In the genomic region with DNA sequence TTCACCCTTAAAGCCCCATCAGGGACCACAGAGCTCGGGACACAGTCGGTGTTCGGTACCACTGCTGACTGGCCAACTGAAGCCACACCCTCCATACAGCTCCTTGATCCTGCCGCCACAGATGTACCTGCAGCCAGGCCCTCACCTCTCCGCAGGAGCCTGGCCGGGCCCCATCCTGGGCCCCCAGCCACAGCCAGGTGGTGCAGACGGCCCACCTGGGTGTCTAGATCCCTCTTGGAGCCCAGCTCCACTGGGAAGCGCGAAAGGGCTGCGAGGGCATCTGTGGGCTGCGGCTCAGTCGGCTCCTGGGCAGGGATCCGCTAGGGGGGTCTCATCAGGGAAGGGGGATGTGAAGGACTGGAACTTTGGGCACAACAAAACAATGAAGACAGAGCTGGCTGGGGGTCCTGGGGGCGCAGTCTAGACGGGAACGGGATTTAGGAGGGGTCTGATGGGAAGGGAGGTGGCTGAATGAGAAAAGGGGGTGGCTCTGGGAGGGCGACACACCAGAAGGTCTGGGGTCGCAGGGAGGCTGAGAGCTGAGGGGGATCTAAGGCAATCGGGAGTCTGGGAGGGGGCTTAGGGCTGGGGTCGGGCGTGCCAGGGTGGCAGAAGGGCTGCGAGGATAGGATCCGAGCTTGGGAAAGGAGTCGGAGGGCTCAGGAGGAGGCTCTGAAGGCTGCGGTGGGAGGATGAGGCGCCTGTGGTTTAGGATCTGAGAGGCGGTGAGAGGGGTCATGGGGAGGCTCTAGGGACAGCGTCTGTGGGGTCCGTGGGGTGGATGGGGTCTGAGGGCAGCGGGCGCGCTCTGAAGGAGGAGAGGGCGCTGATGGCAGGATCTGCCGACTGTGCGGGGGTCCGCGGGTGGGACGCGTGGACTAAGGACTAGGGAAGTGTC, we compare ENCODE assay signal across 25 cellular contexts. TPM values are rescaled to one million over a fixed set of nuclear protein-coding genes. Genes with fewer than 3 reads are reported as not detected.
DNase-seq lines count a peak whose midpoint lies in the region; ATAC-seq, FAIRE-seq and TF ChIP-seq lines count a peak whose summit lies in the region.
"Had no signal": no experiment of that assay in that cellular context is flagged by ENCODE, and none has a peak within 500 bp of the region (broad histone marks: within the 10 kb centered on the region; RNA-seq: fewer than 3 reads in every experiment).

No MANE protein-coding gene starts in this region.

- no peaks in the 10 kb centered on the region for H3K9me3 Mint-ChIP-seq in glutamatergic neuron (ENCODE audit: unreplicated experiment)
- H3K9me3 Mint-ChIP-seq: central memory CD8-positive, alpha-beta T cell; effector memory CD8-positive, alpha-beta T cell; naive thymus-derived CD8-positive, alpha-beta T cell had no signal

- peak overlapping the region; percentile 8 for H3K14ac ChIP-seq in neuronal stem cell (ENCODE audit: low read length)

- H2BK120ac ChIP-seq in neuronal stem cell (ENCODE audit: low read depth, low read length) = no peak overlapping the region

- peak overlapping the region; percentile 89 for H2BK15ac ChIP-seq in neuronal stem cell (ENCODE audit: low read length)

- H3K4me3 Mint-ChIP-seq in glutamatergic neuron (ENCODE audit: unreplicated experiment) = peak overlapping the region; percentile 14
- H3K4me3 Mint-ChIP-seq: central memory CD8-positive, alpha-beta T cell had no signal

- H3K9ac ChIP-seq in neuronal stem cell (ENCODE audit: low read depth, low read length, poor library complexity) = peak overlapping the region; percentile 84

- H2AK5ac ChIP-seq in neuronal stem cell (ENCODE audit: low read depth, low read length) = peak overlapping the region; percentile 96

- H3K27me3 Mint-ChIP-seq in glutamatergic neuron (ENCODE audit: unreplicated experiment) = peaks cover 16% of the 10 kb centered on the region

- H2BK12ac ChIP-seq in neuronal stem cell (ENCODE audit: low read length) = peak overlapping the region; percentile 58

- no peak overlapping the region for H4K91ac ChIP-seq in neuronal stem cell (ENCODE audit: low read depth, low read length, poor library complexity)

- no peak overlapping the region for H4K8ac ChIP-seq in neuronal stem cell (ENCODE audit: low read depth, low read length)

- H3K36me3 ChIP-seq in neuronal stem cell (replicated peaks in 1 of 2; ENCODE audit: control insufficient read depth in 2 of 2, insufficient read depth in 2 of 2, low read length in 2 of 2) (no peaks in the 10 kb centered on the region), BE2C (no peaks in the 10 kb centered on the region)
- H3K36me3 ChIP-seq: heart left ventricle, spleen had no signal

- ATAC-seq in HG03280 (IDR thresholded peaks at IDR 0.05; ENCODE audit: unreplicated experiment) (no peak), HG03039 (IDR thresholded peaks at IDR 0.05; ENCODE audit: unreplicated experiment) (no peak)
- ATAC-seq: effector memory CD8-positive, alpha-beta T cell; naive thymus-derived CD8-positive, alpha-beta T cell; SK-N-SH treated with all-trans-retinoic acid at 6 μM for 48 hours had no signal

- H3K27me3 ChIP-seq in neuronal stem cell (ENCODE audit: control insufficient read depth in 3 of 3, insufficient read depth in 3 of 3, low read depth in 1 of 3, low read length in 3 of 3) = peaks cover 9 to 48% (median 22%) of the 10 kb centered on the region in 3 experiments
- no peaks in the 10 kb centered on the region for H3K27me3 ChIP-seq in BE2C

- no peak overlapping the region for H3K27ac ChIP-seq in neuronal stem cell (replicated peaks; ENCODE audit: low read length)
- H3K27ac ChIP-seq: heart left ventricle, HL-60, spleen had no signal

- H3K9me3 ChIP-seq in neuronal stem cell (replicated peaks in 1 of 2; ENCODE audit: control insufficient read depth in 2 of 2, insufficient read depth in 1 of 2, low read depth in 1 of 2, low read length in 2 of 2) (no peaks in the 10 kb centered on the region), BE2C (no peaks in the 10 kb centered on the region)

- peak; percentile 36 for FAIRE-seq in HTR-8/SVneo (lab: Jason Lieb, UNC)

- H3K27ac Mint-ChIP-seq in glutamatergic neuron (ENCODE audit: unreplicated experiment) = no peak overlapping the region
- H3K27ac Mint-ChIP-seq: effector memory CD8-positive, alpha-beta T cell; naive thymus-derived CD8-positive, alpha-beta T cell had no signal

- peak overlapping the region; percentile 82 for H2AFZ ChIP-seq in neuronal stem cell (ENCODE audit: low read length)

- no peaks in the 10 kb centered on the region for H3K4me1 Mint-ChIP-seq in glutamatergic neuron (ENCODE audit: low read depth, unreplicated experiment)

- H3K23ac ChIP-seq in neuronal stem cell (ENCODE audit: low read depth, low read length, poor library complexity) = no peak overlapping the region

- H3K18ac ChIP-seq in neuronal stem cell (ENCODE audit: low read length) = peak overlapping the region; percentile 66

- no peaks in the 10 kb centered on the region for H3K36me3 Mint-ChIP-seq in glutamatergic neuron (ENCODE audit: unreplicated experiment)

- H3K4me3 ChIP-seq in neuronal stem cell (ENCODE audit: low read length in 2 of 2) (no peak overlapping the region), BE2C (ENCODE audit: low read depth, low read length) (no peak overlapping the region)
- H3K4me3 ChIP-seq: heart left ventricle had no signal

- H2BK5ac ChIP-seq in neuronal stem cell (ENCODE audit: low read length) = peak overlapping the region; percentile 53

- TF ChIP-seq CTCF in glutamatergic neuron (IDR thresholded peaks at IDR 0.05; ENCODE audit: partially characterized antibody, unreplicated experiment) = no peak
- TF ChIP-seq CTCF in BE2C (IDR thresholded peaks at IDR 0.05; ENCODE audit: low read depth, low read length) = no peak

- H3K79me1 ChIP-seq in neuronal stem cell (ENCODE audit: low read depth, low read length) = peaks cover 4% of the 10 kb centered on the region

- H3K4me2 ChIP-seq in neuronal stem cell (ENCODE audit: insufficient read depth, low read length, poor library complexity, severe bottlenecking) = peak overlapping the region; percentile 25

- no peak overlapping the region for H3K4ac ChIP-seq in neuronal stem cell (ENCODE audit: low read length)

- WGBS in neuronal stem cell (ENCODE audit: extremely low coverage in 2 of 2, insufficient read length in 2 of 2, insufficient replicate concordance in 1 of 2), 2 donors = no CpG with 5 or more reads among the region's 39 CpGs

- H3K4me1 ChIP-seq in neuronal stem cell (ENCODE audit: control insufficient read depth in 2 of 2, insufficient read depth in 1 of 2, low read depth in 1 of 2, low read length in 2 of 2) (peaks cover 3 to 9% of the 10 kb centered on the region in 2 donors), BE2C (no peaks in the 10 kb centered on the region)

- DNase-seq in HTR-8/SVneo (ENCODE audit: insufficient read length, low spot score) (no peak), glutamatergic neuron (no peak), neuronal stem cell (ENCODE audit: low spot score) (no peak), BE2C (no peak)
- DNase-seq: activated CD4-positive, alpha-beta T cell treated with anti-CD3 and anti-CD28 coated beads for 4 hours; activated effector memory CD4-positive, alpha-beta T cell treated with anti-CD3 and anti-CD28 coated beads, Interleukin-2, amount 50 U/mL, for 16 hours; effector memory CD8-positive, alpha-beta T cell; heart left ventricle; KG1; kidney glomerular epithelial cell; mesenchymal stem cell; naive thymus-derived CD8-positive, alpha-beta T cell; NCI-H1930; NCI-H345; NK-92 treated with Interleukin-12 subunit alpha and Interleukin-12 subunit beta, amount 100 ng/mL, for 24 hours; spleen had no signal

RNA-seq across cellular contexts. Expression of gene PRODH2, which starts 15.8 kb away (rescaled TPM):
- total RNA-seq in glutamatergic neuron (ENCODE audit: unreplicated experiment) = 0.64 TPM
- polyA plus RNA-seq in neuronal stem cell (2013, experiment 1 of 2) = not detected
- not detected for polyA plus RNA-seq in neuronal stem cell (2013, experiment 2 of 2)
- polyA plus RNA-seq in BE2C (2012; ENCODE audit: insufficient read depth, insufficient read length, low read depth) = not detected
- total RNA-seq: H4; heart left ventricle; naive thymus-derived CD8-positive, alpha-beta T cell; pulmonary artery endothelial cell; RPMI7951; spleen; temporal lobe had no signal
- polyA plus RNA-seq: heart left ventricle; naive thymus-derived CD8-positive, alpha-beta T cell had no signal

RNA-seq across cellular contexts. Expression of gene ARHGAP33, which starts 21.5 kb away (rescaled TPM):
- total RNA-seq in glutamatergic neuron (ENCODE audit: unreplicated experiment) = 180 TPM
- 36.2 TPM for polyA plus RNA-seq in neuronal stem cell (2013, experiment 1 of 2)
- polyA plus RNA-seq in neuronal stem cell (2013, experiment 2 of 2) = 37.5 TPM
- 21.1 TPM for polyA plus RNA-seq in BE2C (2012; ENCODE audit: insufficient read depth, insufficient read length, low read depth)

RNA-seq across cellular contexts. Expression of gene PROSER3, which starts 38.9 kb away (rescaled TPM):
- total RNA-seq in glutamatergic neuron (ENCODE audit: unreplicated experiment) = 41.7 TPM
- 36.6 TPM for polyA plus RNA-seq in neuronal stem cell (2013, experiment 1 of 2)
- 35.2 TPM for polyA plus RNA-seq in neuronal stem cell (2013, experiment 2 of 2)
- polyA plus RNA-seq in BE2C (2012; ENCODE audit: insufficient read depth, insufficient read length, low read depth) = 15.9 TPM

RNA-seq across cellular contexts. Expression of gene HSPB6, which starts 40.1 kb away (rescaled TPM):
- 0.49 TPM for total RNA-seq in glutamatergic neuron (ENCODE audit: unreplicated experiment)
- polyA plus RNA-seq in neuronal stem cell (2013, experiment 1 of 2) = 2.6 TPM
- 2.4 TPM for polyA plus RNA-seq in neuronal stem cell (2013, experiment 2 of 2)
- polyA plus RNA-seq in BE2C (2012; ENCODE audit: insufficient read depth, insufficient read length, low read depth) = 1.1 TPM
- total RNA-seq: H4; naive thymus-derived CD8-positive, alpha-beta T cell; RPMI7951 had no signal
- polyA plus RNA-seq: naive thymus-derived CD8-positive, alpha-beta T cell had no signal

RNA-seq across cellular contexts. Expression of gene LIN37, which starts 48.5 kb away (rescaled TPM):
- 29.8 TPM for total RNA-seq in glutamatergic neuron (ENCODE audit: unreplicated experiment)
- 5.9 TPM for polyA plus RNA-seq in neuronal stem cell (2013, experiment 1 of 2)
- polyA plus RNA-seq in neuronal stem cell (2013, experiment 2 of 2) = 5.2 TPM
- polyA plus RNA-seq in BE2C (2012; ENCODE audit: insufficient read depth, insufficient read length, low read depth) = 29.0 TPM
